ENCODE assay signal across 1 cellular context in the genomic region with DNA sequence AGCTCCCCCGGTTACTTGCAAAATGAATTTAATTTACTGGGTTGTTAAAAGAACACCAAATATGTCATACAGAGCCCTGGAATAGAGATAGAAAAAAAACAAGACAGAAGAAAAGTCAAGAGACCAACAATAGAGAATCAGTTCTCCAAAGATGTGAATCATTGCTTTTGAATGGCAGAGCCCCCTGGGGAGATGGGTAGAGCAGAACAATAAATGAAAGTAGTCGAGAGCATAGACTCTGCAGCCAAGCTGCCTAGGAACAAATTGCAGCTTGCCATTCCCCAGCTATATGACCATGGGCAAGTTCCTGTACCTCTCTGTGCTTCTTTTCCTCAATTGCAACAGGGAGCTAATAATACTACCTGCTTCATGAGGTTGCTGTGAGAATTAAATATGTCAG.
TF ChIP-seq lines count a peak whose summit lies in the region.

No MANE protein-coding gene starts in this region.

TF ChIP-seq in GM23338, 12 proteins besides CTCF, POLR2A, EP300 and RAD21 (continued from another document):
- TF ChIP-seq, protein P1, sequence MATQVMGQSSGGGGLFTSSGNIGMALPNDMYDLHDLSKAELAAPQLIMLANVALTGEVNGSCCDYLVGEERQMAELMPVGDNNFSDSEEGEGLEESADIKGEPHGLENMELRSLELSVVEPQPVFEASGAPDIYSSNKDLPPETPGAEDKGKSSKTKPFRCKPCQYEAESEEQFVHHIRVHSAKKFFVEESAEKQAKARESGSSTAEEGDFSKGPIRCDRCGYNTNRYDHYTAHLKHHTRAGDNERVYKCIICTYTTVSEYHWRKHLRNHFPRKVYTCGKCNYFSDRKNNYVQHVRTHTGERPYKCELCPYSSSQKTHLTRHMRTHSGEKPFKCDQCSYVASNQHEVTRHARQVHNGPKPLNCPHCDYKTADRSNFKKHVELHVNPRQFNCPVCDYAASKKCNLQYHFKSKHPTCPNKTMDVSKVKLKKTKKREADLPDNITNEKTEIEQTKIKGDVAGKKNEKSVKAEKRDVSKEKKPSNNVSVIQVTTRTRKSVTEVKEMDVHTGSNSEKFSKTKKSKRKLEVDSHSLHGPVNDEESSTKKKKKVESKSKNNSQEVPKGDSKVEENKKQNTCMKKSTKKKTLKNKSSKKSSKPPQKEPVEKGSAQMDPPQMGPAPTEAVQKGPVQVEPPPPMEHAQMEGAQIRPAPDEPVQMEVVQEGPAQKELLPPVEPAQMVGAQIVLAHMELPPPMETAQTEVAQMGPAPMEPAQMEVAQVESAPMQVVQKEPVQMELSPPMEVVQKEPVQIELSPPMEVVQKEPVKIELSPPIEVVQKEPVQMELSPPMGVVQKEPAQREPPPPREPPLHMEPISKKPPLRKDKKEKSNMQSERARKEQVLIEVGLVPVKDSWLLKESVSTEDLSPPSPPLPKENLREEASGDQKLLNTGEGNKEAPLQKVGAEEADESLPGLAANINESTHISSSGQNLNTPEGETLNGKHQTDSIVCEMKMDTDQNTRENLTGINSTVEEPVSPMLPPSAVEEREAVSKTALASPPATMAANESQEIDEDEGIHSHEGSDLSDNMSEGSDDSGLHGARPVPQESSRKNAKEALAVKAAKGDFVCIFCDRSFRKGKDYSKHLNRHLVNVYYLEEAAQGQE (IDR thresholded peaks at IDR 0.05; ENCODE audit: unreplicated experiment): no peak
- no peak for TF ChIP-seq STAT1 (IDR thresholded peaks at IDR 0.05; ENCODE audit: unreplicated experiment)
- TF ChIP-seq ZNF114 (CRISPR knock-in tag; IDR thresholded peaks at IDR 0.05): no peak
- TF ChIP-seq EZH2phosphoT487 (IDR thresholded peaks at IDR 0.05; ENCODE audit: unreplicated experiment): no peak
- TF ChIP-seq, protein P2, sequence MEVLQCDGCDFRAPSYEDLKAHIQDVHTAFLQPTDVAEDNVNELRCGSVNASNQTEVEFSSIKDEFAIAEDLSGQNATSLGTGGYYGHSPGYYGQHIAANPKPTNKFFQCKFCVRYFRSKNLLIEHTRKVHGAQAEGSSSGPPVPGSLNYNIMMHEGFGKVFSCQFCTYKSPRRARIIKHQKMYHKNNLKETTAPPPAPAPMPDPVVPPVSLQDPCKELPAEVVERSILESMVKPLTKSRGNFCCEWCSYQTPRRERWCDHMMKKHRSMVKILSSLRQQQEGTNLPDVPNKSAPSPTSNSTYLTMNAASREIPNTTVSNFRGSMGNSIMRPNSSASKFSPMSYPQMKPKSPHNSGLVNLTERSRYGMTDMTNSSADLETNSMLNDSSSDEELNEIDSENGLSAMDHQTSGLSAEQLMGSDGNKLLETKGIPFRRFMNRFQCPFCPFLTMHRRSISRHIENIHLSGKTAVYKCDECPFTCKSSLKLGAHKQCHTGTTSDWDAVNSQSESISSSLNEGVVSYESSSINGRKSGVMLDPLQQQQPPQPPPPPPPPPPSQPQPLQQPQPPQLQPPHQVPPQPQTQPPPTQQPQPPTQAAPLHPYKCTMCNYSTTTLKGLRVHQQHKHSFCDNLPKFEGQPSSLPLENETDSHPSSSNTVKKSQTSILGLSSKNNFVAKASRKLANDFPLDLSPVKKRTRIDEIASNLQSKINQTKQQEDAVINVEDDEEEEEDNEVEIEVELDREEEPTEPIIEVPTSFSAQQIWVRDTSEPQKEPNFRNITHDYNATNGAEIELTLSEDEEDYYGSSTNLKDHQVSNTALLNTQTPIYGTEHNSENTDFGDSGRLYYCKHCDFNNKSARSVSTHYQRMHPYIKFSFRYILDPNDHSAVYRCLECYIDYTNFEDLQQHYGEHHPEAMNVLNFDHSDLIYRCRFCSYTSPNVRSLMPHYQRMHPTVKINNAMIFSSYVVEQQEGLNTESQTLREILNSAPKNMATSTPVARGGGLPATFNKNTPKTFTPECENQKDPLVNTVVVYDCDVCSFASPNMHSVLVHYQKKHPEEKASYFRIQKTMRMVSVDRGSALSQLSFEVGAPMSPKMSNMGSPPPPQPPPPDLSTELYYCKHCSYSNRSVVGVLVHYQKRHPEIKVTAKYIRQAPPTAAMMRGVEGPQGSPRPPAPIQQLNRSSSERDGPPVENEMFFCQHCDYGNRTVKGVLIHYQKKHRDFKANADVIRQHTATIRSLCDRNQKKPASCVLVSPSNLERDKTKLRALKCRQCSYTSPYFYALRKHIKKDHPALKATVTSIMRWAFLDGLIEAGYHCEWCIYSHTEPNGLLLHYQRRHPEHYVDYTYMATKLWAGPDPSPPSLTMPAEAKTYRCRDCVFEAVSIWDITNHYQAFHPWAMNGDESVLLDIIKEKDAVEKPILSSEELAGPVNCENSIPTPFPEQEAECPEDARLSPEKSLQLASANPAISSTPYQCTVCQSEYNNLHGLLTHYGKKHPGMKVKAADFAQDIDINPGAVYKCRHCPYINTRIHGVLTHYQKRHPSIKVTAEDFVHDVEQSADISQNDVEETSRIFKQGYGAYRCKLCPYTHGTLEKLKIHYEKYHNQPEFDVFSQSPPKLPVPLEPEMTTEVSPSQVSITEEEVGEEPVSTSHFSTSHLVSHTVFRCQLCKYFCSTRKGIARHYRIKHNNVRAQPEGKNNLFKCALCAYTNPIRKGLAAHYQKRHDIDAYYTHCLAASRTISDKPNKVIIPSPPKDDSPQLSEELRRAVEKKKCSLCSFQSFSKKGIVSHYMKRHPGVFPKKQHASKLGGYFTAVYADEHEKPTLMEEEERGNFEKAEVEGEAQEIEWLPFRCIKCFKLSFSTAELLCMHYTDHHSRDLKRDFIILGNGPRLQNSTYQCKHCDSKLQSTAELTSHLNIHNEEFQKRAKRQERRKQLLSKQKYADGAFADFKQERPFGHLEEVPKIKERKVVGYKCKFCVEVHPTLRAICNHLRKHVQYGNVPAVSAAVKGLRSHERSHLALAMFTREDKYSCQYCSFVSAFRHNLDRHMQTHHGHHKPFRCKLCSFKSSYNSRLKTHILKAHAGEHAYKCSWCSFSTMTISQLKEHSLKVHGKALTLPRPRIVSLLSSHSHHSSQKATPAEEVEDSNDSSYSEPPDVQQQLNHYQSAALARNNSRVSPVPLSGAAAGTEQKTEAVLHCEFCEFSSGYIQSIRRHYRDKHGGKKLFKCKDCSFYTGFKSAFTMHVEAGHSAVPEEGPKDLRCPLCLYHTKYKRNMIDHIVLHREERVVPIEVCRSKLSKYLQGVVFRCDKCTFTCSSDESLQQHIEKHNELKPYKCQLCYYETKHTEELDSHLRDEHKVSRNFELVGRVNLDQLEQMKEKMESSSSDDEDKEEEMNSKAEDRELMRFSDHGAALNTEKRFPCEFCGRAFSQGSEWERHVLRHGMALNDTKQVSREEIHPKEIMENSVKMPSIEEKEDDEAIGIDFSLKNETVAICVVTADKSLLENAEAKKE (CRISPR knock-in tag; IDR thresholded peaks at IDR 0.05): no peak
- TF ChIP-seq ZNF331 (CRISPR knock-in tag; IDR thresholded peaks at IDR 0.05; ENCODE audit: low read depth): no peak
- no peak for TF ChIP-seq POLR2AphosphoS5 (IDR thresholded peaks at IDR 0.05; ENCODE audit: low read depth)
